Comparison of ENCODE assay signal across 18 cellular contexts in the genomic region with DNA sequence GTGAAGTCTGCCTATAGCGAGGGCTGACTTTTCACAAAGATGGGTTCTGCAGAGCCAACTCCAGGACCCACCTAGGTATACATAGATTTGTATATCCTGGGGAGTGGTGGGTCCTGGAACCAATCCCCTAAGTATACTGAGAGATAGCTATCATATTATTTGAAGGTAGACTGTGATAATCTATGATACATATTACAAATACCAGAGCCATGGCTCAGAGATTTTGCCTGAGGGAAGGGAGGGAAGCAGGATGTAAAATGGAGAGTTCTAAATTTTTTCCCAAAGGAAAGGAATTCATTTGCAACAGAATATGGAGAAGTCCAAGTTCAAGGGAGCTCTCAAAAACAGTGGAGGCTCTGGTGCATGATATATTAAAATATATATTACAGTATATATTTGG.
"Had no signal": no experiment of that assay in that cellular context is flagged by ENCODE, and none has a peak within 500 bp of the region (broad histone marks: within the 10 kb centered on the region; RNA-seq: fewer than 3 reads in every experiment).

No MANE protein-coding gene starts in this region.

- H3K36me3 ChIP-seq: prostate gland, suprapubic skin, upper lobe of left lung had no signal

- H3K27me3 ChIP-seq: suprapubic skin, upper lobe of left lung had no signal

- H3K4me2 ChIP-seq: smooth muscle cell had no signal

- FAIRE-seq: colon had no signal

- H3K27ac Mint-ChIP-seq: activated naive CD8-positive, alpha-beta T cell treated with anti-CD3 and anti-CD28 coated beads, Interleukin-2, amount 10 ng/mL, durations not matched to agents 7 days and 5 days; activated T-helper 1 cell treated with anti-CD3 and anti-CD28 coated beads, Interleukin-12 subunit alpha, Interleukin-12 subunit beta, Interleukin-2, Interleukin-4 antibody, amounts not matched to agents 30 ng/mL and 10 ng/mL and 1 ng/mL, durations not matched to agents 14 hours and 24 hours and 36 hours; mesothelial cell of epicardium; nephron progenitor cell; stimulated activated naive CD8-positive, alpha-beta T cell treated with anti-CD3 and anti-CD28 coated beads, Interleukin-15, Interleukin-2, amounts not matched to agents 100 ng/mL and 50 ng/mL, for 24 hours had no signal

- H3K4me1 Mint-ChIP-seq: activated naive CD8-positive, alpha-beta T cell treated with anti-CD3 and anti-CD28 coated beads, Interleukin-2, amount 10 ng/mL, durations not matched to agents 7 days and 5 days; mesothelial cell of epicardium; nephron progenitor cell had no signal

- H3K9me3 Mint-ChIP-seq: activated naive CD8-positive, alpha-beta T cell treated with anti-CD3 and anti-CD28 coated beads, Interleukin-2, amount 10 ng/mL, durations not matched to agents 7 days and 5 days; activated T-helper 1 cell treated with anti-CD3 and anti-CD28 coated beads, Interleukin-12 subunit alpha, Interleukin-12 subunit beta, Interleukin-2, Interleukin-4 antibody, amounts not matched to agents 30 ng/mL and 10 ng/mL and 1 ng/mL, durations not matched to agents 14 hours and 24 hours and 36 hours; stimulated activated naive CD8-positive, alpha-beta T cell treated with anti-CD3 and anti-CD28 coated beads, Interleukin-15, Interleukin-2, amounts not matched to agents 100 ng/mL and 50 ng/mL, for 24 hours had no signal

- H3K27ac ChIP-seq: prostate gland, suprapubic skin, upper lobe of left lung had no signal

- H3K27me3 Mint-ChIP-seq: activated naive CD8-positive, alpha-beta T cell treated with anti-CD3 and anti-CD28 coated beads, Interleukin-2, amount 10 ng/mL, durations not matched to agents 7 days and 5 days; stimulated activated naive CD8-positive, alpha-beta T cell treated with anti-CD3 and anti-CD28 coated beads, Interleukin-15, Interleukin-2, amounts not matched to agents 100 ng/mL and 50 ng/mL, for 24 hours had no signal

- H3K4me3 ChIP-seq: prostate gland, smooth muscle cell, suprapubic skin, upper lobe of left lung had no signal

- H3K36me3 Mint-ChIP-seq: activated naive CD8-positive, alpha-beta T cell treated with anti-CD3 and anti-CD28 coated beads, Interleukin-2, amount 10 ng/mL, durations not matched to agents 7 days and 5 days had no signal

- DNase-seq: activated CD4-positive, CD25-positive, alpha-beta regulatory T cell treated with anti-CD3 and anti-CD28 coated beads, Interleukin-2, amount 50 U/mL, for 72 hours; activated naive CD4-positive, alpha-beta T cell; activated naive CD8-positive, alpha-beta T cell treated with anti-CD3 and anti-CD28 coated beads, Interleukin-2, amount 10 ng/mL, durations not matched to agents 7 days and 5 days; anterior cingulate cortex; hippocampal formation; left ventricle myocardium superior; nephron progenitor cell; occipital lobe; right cardiac atrium; upper lobe of left lung had no signal

- H3K4me3 Mint-ChIP-seq: activated naive CD8-positive, alpha-beta T cell treated with anti-CD3 and anti-CD28 coated beads, Interleukin-2, amount 10 ng/mL, durations not matched to agents 7 days and 5 days; activated T-helper 1 cell treated with anti-CD3 and anti-CD28 coated beads, Interleukin-12 subunit alpha, Interleukin-12 subunit beta, Interleukin-2, Interleukin-4 antibody, amounts not matched to agents 30 ng/mL and 10 ng/mL and 1 ng/mL, durations not matched to agents 14 hours and 24 hours and 36 hours; mesothelial cell of epicardium; nephron progenitor cell; stimulated activated naive CD8-positive, alpha-beta T cell treated with anti-CD3 and anti-CD28 coated beads, Interleukin-15, Interleukin-2, amounts not matched to agents 100 ng/mL and 50 ng/mL, for 24 hours had no signal

- H3K4me1 ChIP-seq: prostate gland, suprapubic skin, upper lobe of left lung had no signal

- ATAC-seq: esophagus mucosa, left ventricle myocardium superior, right cardiac atrium had no signal

- H3K9me3 ChIP-seq: prostate gland, suprapubic skin, upper lobe of left lung had no signal
